15 cellular contexts compared by ENCODE assay signal in genomic region chr3:61157414-61157813, GRCh38.
A peak's percentile ranks its signal among the peaks of the same experiment; 100 is the strongest.
DNase-seq lines count a peak whose midpoint lies in the region; ATAC-seq and TF ChIP-seq lines count a peak whose summit lies in the region.
"Had no signal": no experiment of that assay in that cellular context is flagged by ENCODE, and none has a peak within 500 bp of the region (broad histone marks: within the 10 kb centered on the region; RNA-seq: fewer than 3 reads in every experiment).

No MANE protein-coding gene starts in this region.

- no peaks in the 10 kb centered on the region for H3K9me3 ChIP-seq in CD4-positive, alpha-beta memory T cell (ENCODE audit: control insufficient read depth in 1 of 2, low read length in 2 of 2)
- no peaks in the 10 kb centered on the region for H3K9me3 ChIP-seq in esophagus squamous epithelium

- no peak overlapping the region for H3K27ac ChIP-seq in CD4-positive, alpha-beta memory T cell (ENCODE audit: low read depth, low read length)
- H3K27ac ChIP-seq in esophagus squamous epithelium, result no peak overlapping the region
- H3K27ac ChIP-seq: RWPE1 had no signal

- H3K4me1 ChIP-seq in CD4-positive, alpha-beta memory T cell (ENCODE audit: insufficient read depth, low read length), result no peaks in the 10 kb centered on the region
- no peaks in the 10 kb centered on the region for H3K4me1 ChIP-seq in esophagus squamous epithelium

- no peak overlapping the region for H3K4me3 ChIP-seq in CD4-positive, alpha-beta memory T cell (ENCODE audit: low read length in 2 of 2)
- H3K4me3 ChIP-seq in esophagus squamous epithelium, result no peak overlapping the region

- DNase-seq in GM13976 (ENCODE audit: low spot score) (peak; percentile 33), esophagus squamous epithelium (lab: John Stamatoyannopoulos, UW) (no peak)
- no peak for DNase-seq in CD4-positive, alpha-beta memory T cell
- DNase-seq in activated CD4-positive, alpha-beta T cell treated with anti-CD3 and anti-CD28 coated beads for 48 hours, result no peak
- DNase-seq: activated CD4-positive, alpha-beta T cell treated with anti-CD3 and anti-CD28 coated beads, Interleukin-2, amount 10 ng/mL, durations not matched to agents 24 days and 14 days; activated T-cell treated with anti-CD3 and anti-CD28 coated beads, Interleukin-2, amount 50 U/mL, for 48 hours; amniotic stem cell; stimulated activated CD4-positive, alpha-beta T cell treated with anti-CD3 and anti-CD28 coated beads, Interleukin-2, amount 100 ng/mL, for 48 hours; stimulated activated naive CD4-positive, alpha-beta T cell had no signal

- CTCF ChIA-PET in CD4-positive, alpha-beta memory T cell (lab: Charles Lee; ENCODE audit: partially characterized antibody), result no interaction called here

- no peaks in the 10 kb centered on the region for H3K27me3 ChIP-seq in CD4-positive, alpha-beta memory T cell (ENCODE audit: insufficient read depth, low read length)
- no peaks in the 10 kb centered on the region for H3K27me3 ChIP-seq in esophagus squamous epithelium

- H3K4me3 Mint-ChIP-seq in CD4-positive, alpha-beta memory T cell, result no peak overlapping the region
- H3K4me3 Mint-ChIP-seq: activated CD4-positive, alpha-beta T cell treated with anti-CD3 and anti-CD28 coated beads, Interleukin-2, amount 10 ng/mL, durations not matched to agents 24 days and 14 days had no signal

- intact Hi-C loops in CD4-positive, alpha-beta memory T cell (cut with micrococcal nuclease), result no loop called here
- intact Hi-C loops in esophagus squamous epithelium (cut with DNase I), result no loop called here

- TF ChIP-seq CTCF in GM13976 (IDR thresholded peaks at IDR 0.05; ENCODE audit: borderline replicate concordance, control extremely low read depth, extremely low read depth, insufficient read depth, missing control alignments), result no peak
- TF ChIP-seq CTCF in esophagus squamous epithelium (IDR thresholded peaks at IDR 0.05), result no peak

- H3K36me3 Mint-ChIP-seq in CD4-positive, alpha-beta memory T cell, result no peaks in the 10 kb centered on the region

- H3K9me3 Mint-ChIP-seq in CD4-positive, alpha-beta memory T cell, result peaks cover 0 to 4% (median 0%) of the 10 kb centered on the region in 8 donors

- H3K36me3 ChIP-seq in CD4-positive, alpha-beta memory T cell (ENCODE audit: insufficient read depth, low read length), result no peaks in the 10 kb centered on the region
- H3K36me3 ChIP-seq in esophagus squamous epithelium, result no peaks in the 10 kb centered on the region

- no peak for TF ChIP-seq POLR2A in esophagus squamous epithelium (IDR thresholded peaks at IDR 0.05)

- in situ Hi-C loops in GM13976 (cut with MboI; ENCODE audit: low sequenced_read_pairs, unreplicated experiment), result no loop called here

- POLR2A ChIA-PET in CD4-positive, alpha-beta memory T cell (lab: Charles Lee; ENCODE audit: partially characterized antibody), result no interaction called here

- H3K27me3 Mint-ChIP-seq in CD4-positive, alpha-beta memory T cell, result no peaks in the 10 kb centered on the region
- H3K27me3 Mint-ChIP-seq: activated CD4-positive, alpha-beta T cell treated with anti-CD3 and anti-CD28 coated beads, Interleukin-2, amount 10 ng/mL, durations not matched to agents 24 days and 14 days had no signal

- peaks cover 0 to 9% (median under 1%) of the 10 kb centered on the region in 4 donors for H3K4me1 Mint-ChIP-seq in CD4-positive, alpha-beta memory T cell
- H3K4me1 Mint-ChIP-seq: activated CD4-positive, alpha-beta T cell treated with anti-CD3 and anti-CD28 coated beads, Interleukin-2, amount 10 ng/mL, durations not matched to agents 24 days and 14 days had no signal

- H3K27ac Mint-ChIP-seq in CD4-positive, alpha-beta memory T cell, result no peak overlapping the region
- H3K27ac Mint-ChIP-seq: activated CD4-positive, alpha-beta T cell treated with anti-CD3 and anti-CD28 coated beads, Interleukin-2, amount 10 ng/mL, durations not matched to agents 24 days and 14 days had no signal

- peak; percentile 59 for ATAC-seq in GM19372 (IDR thresholded peaks at IDR 0.05; ENCODE audit: low read depth, unreplicated experiment)
- ATAC-seq in HG02642 (IDR thresholded peaks at IDR 0.05; ENCODE audit: poor library complexity, unreplicated experiment), result peak; percentile 80
- ATAC-seq in HG03354 (IDR thresholded peaks at IDR 0.05; ENCODE audit: poor library complexity, severe bottlenecking, unreplicated experiment), result peak; percentile 81
- no peak for ATAC-seq in GM18519 (IDR thresholded peaks at IDR 0.05; ENCODE audit: low FRiP score, unreplicated experiment)
- ATAC-seq: left lobe of liver had no signal
